In the genomic region with DNA sequence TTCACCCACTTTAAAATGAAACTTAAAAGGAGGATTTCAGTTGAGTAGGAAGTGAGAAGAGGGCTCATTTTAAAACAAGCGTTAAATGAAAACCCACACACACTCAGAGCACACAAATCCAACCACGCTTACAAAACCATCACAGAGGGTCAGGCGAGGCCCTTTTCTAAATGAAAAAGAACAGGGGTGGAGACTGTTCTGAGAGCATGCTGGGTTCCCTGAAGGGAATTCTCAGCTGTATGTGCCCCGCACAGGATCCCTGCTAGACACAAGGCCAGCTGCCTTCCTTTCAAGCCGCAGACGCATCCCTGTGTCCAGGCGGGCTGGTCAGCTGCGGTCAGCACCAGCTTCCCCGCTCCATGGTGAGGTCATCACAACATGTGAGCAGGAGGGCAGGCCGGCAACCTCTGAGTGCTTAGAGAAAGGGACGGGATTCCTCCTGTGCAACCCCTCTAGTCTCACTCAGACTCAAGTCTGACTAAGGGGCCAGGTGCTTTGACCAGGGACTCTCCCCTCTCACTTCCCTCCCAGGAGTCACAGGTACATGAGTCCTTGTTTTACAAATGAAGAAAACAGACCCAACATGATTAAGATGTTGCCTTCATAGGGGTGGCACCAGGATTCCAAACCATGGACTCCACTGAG, we compare ENCODE assay signal across 8 cellular contexts.
A peak's percentile ranks its signal among the peaks of the same experiment; 100 is the strongest.
DNase-seq lines count a peak whose midpoint lies in the region; ATAC-seq and TF ChIP-seq lines count a peak whose summit lies in the region.

No MANE protein-coding gene starts in this region.

- no peak overlapping the region for H4K8ac ChIP-seq in H9 (replicated peaks; ENCODE audit: insufficient read length, low read depth, low read length)

- H3K79me2 ChIP-seq in H9 (ENCODE audit: insufficient read depth, low read length), result no peaks in the 10 kb centered on the region

- no peak overlapping the region for H2AK5ac ChIP-seq in H9 (ENCODE audit: insufficient read length, low read length)

- H3K4me1 Mint-ChIP-seq in H9 (peaks cover 23 to 25% of the 10 kb centered on the region in 2 experiments), WTC11 (peaks cover 33% of the 10 kb centered on the region)

- H3K27ac ChIP-seq in H9 (ENCODE audit: insufficient read length, low read depth, low read length), result no peak overlapping the region

- no peak for DNase-seq in H9
- DNase-seq in WTC11 (ENCODE audit: low spot score), result no peak
- peak; percentile 24 for DNase-seq in iPS-NIHi7 (ENCODE audit: extremely low spot score)
- peak; percentile 76 for DNase-seq in stromal cell of bone marrow (ENCODE audit: low read depth)
- DNase-seq in NCI-H1417 (lab: John Stamatoyannopoulos, UW), result no peak
- DNase-seq in iPS-NIHi11 (ENCODE audit: low spot score), result no peak
- DNase-seq in NCI-H446 (lab: John Stamatoyannopoulos, UW), result no peak
- DNase-seq in NCI-H774 (lab: John Stamatoyannopoulos, UW), result no peak

- no peaks in the 10 kb centered on the region for H3K27me3 ChIP-seq in H9 (ENCODE audit: insufficient read depth, low read length)

- H3K9me3 Mint-ChIP-seq in H9 (no peaks in the 10 kb centered on the region), WTC11 (peaks cover 3% of the 10 kb centered on the region; the same call in 1 of the 2 replicates)

- H3T11ph ChIP-seq in H9 (ENCODE audit: low read length), result no peak overlapping the region

- no peak overlapping the region for H2BK20ac ChIP-seq in H9 (ENCODE audit: low read depth, low read length, poor library complexity, severe bottlenecking)

- no peak overlapping the region for H2BK120ac ChIP-seq in H9 (ENCODE audit: low read depth, low read length, poor library complexity, severe bottlenecking)

- H3K27me3 Mint-ChIP-seq in H9 (ENCODE audit: low read depth), result no peaks in the 10 kb centered on the region
- H3K27me3 Mint-ChIP-seq in WTC11 (ENCODE audit: low read depth), result no peaks in the 10 kb centered on the region

- no peak overlapping the region for H2BK5ac ChIP-seq in H9 (ENCODE audit: insufficient read length, low read length)

- CTCF ChIA-PET in WTC11 (lab: Charles Lee), result interaction anchor here (1.2 to 3.0 kb wide), 3 partner anchors 14 to 124 kb away, joined by 5 to 22 read pairs (median 5); a partner anchor contains a TSS

- H3K4ac ChIP-seq in H9 (ENCODE audit: low read depth, low read length), result no peak overlapping the region

- TF ChIP-seq CTCF in H9 (conservative IDR thresholded peaks at IDR 0.05) (no peak), WTC11 (IDR thresholded peaks at IDR 0.05) (no peak)

- no peak overlapping the region for H3K4me2 ChIP-seq in H9 (ENCODE audit: insufficient read depth, insufficient read length, low read length)

- no peak overlapping the region for H2BK12ac ChIP-seq in H9 (ENCODE audit: insufficient read length, low read depth, low read length)

- POLR2A ChIA-PET in WTC11 (lab: Charles Lee), result interaction anchor here (0.6 kb wide), 1 partner anchor 111 kb away, joined by 3 read pairs; no protein-coding TSS in a partner anchor

- H3K4me3 Mint-ChIP-seq in H9 (no peak overlapping the region), WTC11 (no peak overlapping the region)

- no CpG with 5 or more reads among the region's 11 CpGs for WGBS in H9 (ENCODE audit: extremely low coverage, insufficient read length, low lambda C conversion rate)

- no peak overlapping the region for H2AFZ ChIP-seq in H9 (ENCODE audit: low read length)

- H3K4me1 ChIP-seq in H9 (ENCODE audit: insufficient read depth, low read length), result no peaks in the 10 kb centered on the region; the same call in 1 of the 2 replicates

- H3K9me3 ChIP-seq in H9 (ENCODE audit: control insufficient read depth, low read depth, low read length), result no peaks in the 10 kb centered on the region

- H3K14ac ChIP-seq in H9 (ENCODE audit: insufficient read depth, low read length), result peak overlapping the region; percentile 10; the same call in 1 of the 2 replicates

- H3K56ac ChIP-seq in H9 (ENCODE audit: insufficient read length, low read depth, low read length), result no peak overlapping the region

- no peak overlapping the region for H3K18ac ChIP-seq in H9 (ENCODE audit: insufficient read length, low read depth, low read length)

- no peaks in the 10 kb centered on the region for H3K79me1 ChIP-seq in H9 (ENCODE audit: insufficient read depth, low read depth, low read length, poor library complexity, severe bottlenecking)

- H3K23ac ChIP-seq in H9 (ENCODE audit: insufficient read length, low read depth, low read length), result no peak overlapping the region

- H3K36me3 Mint-ChIP-seq in H9 (ENCODE audit: insufficient read depth in 1 of 3, low read depth in 3 of 3) (no peaks in the 10 kb centered on the region), WTC11 (no peaks in the 10 kb centered on the region)

- H3K23me2 ChIP-seq in H9 (ENCODE audit: insufficient read length, low read depth, low read length, poor library complexity, severe bottlenecking), result no peaks in the 10 kb centered on the region

- H3K27ac Mint-ChIP-seq in H9 (0 out of 7 replicates have a peak overlapping the region, but pooled peaks of 2 of the 3 experiments have one; percentile 12 to 18), WTC11 (peak overlapping the region; percentile 19; the same call in 1 of the 2 replicates)

- no peak overlapping the region for H4K91ac ChIP-seq in H9 (ENCODE audit: insufficient read length, low read depth, low read length)

- H3K9ac ChIP-seq in H9 (ENCODE audit: extremely low read depth, insufficient read length, low read length), result no peak overlapping the region

- no peak overlapping the region for H4K5ac ChIP-seq in H9 (ENCODE audit: insufficient read length, low read depth, low read length)

- ATAC-seq in WTC11, result peak; percentile 14; the same call in 1 of the 2 replicates

- H4K20me1 ChIP-seq in H9 (ENCODE audit: control insufficient read depth, insufficient read depth, insufficient read length), result no peaks in the 10 kb centered on the region

- no peak overlapping the region for H2BK15ac ChIP-seq in H9 (ENCODE audit: low read depth, low read length)

TF ChIP-seq in WTC11, 78 proteins besides CTCF, POLR2A, EP300 and RAD21:
- TF ChIP-seq, protein P1, sequence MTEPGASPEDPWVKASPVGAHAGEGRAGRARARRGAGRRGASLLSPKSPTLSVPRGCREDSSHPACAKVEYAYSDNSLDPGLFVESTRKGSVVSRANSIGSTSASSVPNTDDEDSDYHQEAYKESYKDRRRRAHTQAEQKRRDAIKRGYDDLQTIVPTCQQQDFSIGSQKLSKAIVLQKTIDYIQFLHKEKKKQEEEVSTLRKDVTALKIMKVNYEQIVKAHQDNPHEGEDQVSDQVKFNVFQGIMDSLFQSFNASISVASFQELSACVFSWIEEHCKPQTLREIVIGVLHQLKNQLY (CRISPR knock-in tag; IDR thresholded peaks at IDR 0.05), result no peak
- TF ChIP-seq NR2C2 (CRISPR knock-in tag; IDR thresholded peaks at IDR 0.05) (no peak), ZNF121 (CRISPR knock-in tag; IDR thresholded peaks at IDR 0.05) (no peak)

Comparison
In these comparisons a context has a peak if more than half of its experiments do, and no peak if none do; other contexts are left out.
1. DNase-seq: peak in iPS-NIHi7 (single experiment) and stromal cell of bone marrow (single experiment); none in H9 (single experiment), WTC11 (single experiment), NCI-H1417 (0 of 3), iPS-NIHi11 (single experiment), NCI-H446 (0 of 2) and NCI-H774 (single experiment).